8 cellular contexts compared by ENCODE assay signal in the genomic region with DNA sequence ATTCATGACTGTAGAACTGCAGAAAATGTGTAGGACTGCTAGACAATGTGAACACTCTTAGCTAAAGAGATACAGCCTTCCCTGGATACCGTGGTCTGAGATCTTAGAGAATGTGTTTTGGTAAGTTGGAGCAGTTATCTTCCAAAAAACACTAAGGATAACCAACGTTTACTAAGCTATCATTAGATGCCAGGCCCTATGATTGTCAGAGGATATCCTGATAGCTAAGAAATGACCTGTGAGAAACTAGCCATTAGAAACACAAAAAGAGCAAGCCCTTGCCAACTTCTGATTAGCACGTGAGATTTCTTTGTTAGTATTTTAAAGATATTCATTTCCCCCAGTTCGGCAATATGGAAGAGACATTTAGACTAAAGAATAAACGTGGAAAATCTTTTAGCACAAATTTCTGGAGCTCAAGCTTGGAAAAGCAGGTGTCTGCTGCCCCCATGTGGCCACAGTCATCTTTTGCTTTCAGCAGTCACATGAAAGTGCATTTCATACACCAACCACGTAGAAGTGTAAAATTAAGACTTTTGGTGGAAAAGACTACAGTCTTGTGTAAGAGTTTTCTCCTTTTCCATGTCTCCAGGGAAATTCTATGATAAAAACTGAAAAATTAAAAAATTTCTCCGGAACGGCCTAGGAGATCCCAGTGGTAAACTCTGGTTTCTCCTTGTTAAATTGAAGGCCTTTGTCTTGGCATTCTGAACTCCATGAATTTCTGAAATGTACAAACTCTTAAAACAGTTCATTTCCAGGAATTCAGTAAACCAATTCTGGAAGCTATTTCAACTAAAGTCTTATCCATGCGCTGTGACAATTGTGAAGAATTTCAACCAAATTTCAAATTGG.
DNase-seq lines count a peak whose midpoint lies in the region; ATAC-seq and TF ChIP-seq lines count a peak whose summit lies in the region.

No MANE protein-coding gene starts in this region.

- H3K27ac ChIP-seq in neutrophil (no peak overlapping the region), suprapubic skin (no peak overlapping the region)

- WGBS in suprapubic skin, result 22% methylated on average over 9 of the region's 9 CpGs

- no peak for ATAC-seq in GM19463 (IDR thresholded peaks at IDR 0.05; ENCODE audit: unreplicated experiment)

- no peaks in the 10 kb centered on the region for H3K27me3 ChIP-seq in BJ (ENCODE audit: control insufficient read depth, insufficient read depth, low read length)
- no peaks in the 10 kb centered on the region for H3K27me3 ChIP-seq in neutrophil
- no peaks in the 10 kb centered on the region for H3K27me3 ChIP-seq in suprapubic skin

- POLR2A ChIA-PET in BJ (lab: Charles Lee), result no interaction called here

- TF ChIP-seq CTCF in BJ (IDR thresholded peaks at IDR 0.05; ENCODE audit: insufficient read depth, low read depth, low read length) (peak; percentile 66), fibroblast of mammary gland (conservative IDR thresholded peaks at IDR 0.05; ENCODE audit: control insufficient read depth, insufficient read depth, low read depth, low read length) (peak; percentile 89), neutrophil (IDR thresholded peaks at IDR 0.05) (peak; percentile 60), suprapubic skin (IDR thresholded peaks at IDR 0.05) (peak; percentile 49 to 72)

- no peaks in the 10 kb centered on the region for H3K36me3 ChIP-seq in BJ (ENCODE audit: control insufficient read depth, insufficient read depth, low read length)
- no peaks in the 10 kb centered on the region for H3K36me3 ChIP-seq in neutrophil
- H3K36me3 ChIP-seq in suprapubic skin, result no peaks in the 10 kb centered on the region

- CTCF ChIA-PET in BJ (lab: Yijun Ruan, JAX), result interaction anchor here (1.3 to 2.7 kb wide), 7 partner anchors 10 to 1086 kb away, joined by 3 to 9 read pairs (median 5); no protein-coding TSS in a partner anchor

- H3K4me3 ChIP-seq in BJ (ENCODE audit: low read depth, low read length) (no peak overlapping the region), fibroblast of mammary gland (ENCODE audit: control insufficient read depth, low read depth, low read length) (no peak overlapping the region), neutrophil (ENCODE audit: low read depth in 1 of 2, low read length in 1 of 2) (no peak overlapping the region), suprapubic skin (no peak overlapping the region)

- DNase-seq in BJ (ENCODE audit: low read depth), result no peak
- peak; percentile 44 for DNase-seq in H4 (ENCODE audit: low spot score)
- DNase-seq in NOMO-1 treated with dmso at 0.1 percent for 144 hours (lab: John Stamatoyannopoulos, UW; ENCODE audit: unreplicated experiment), result peak; percentile 5
- DNase-seq in activated T-cell treated with anti-CD3 and anti-CD28 coated beads, Interleukin-2, amount 50 U/mL, for 1 hour, result peak; percentile 69
- peak; percentile 81 for DNase-seq in fibroblast of mammary gland (ENCODE audit: low read depth)
- peak; percentile 68 to 79 for DNase-seq in suprapubic skin (ENCODE audit: low spot score in 2 of 2)

- no peaks in the 10 kb centered on the region for H3K4me1 ChIP-seq in neutrophil (ENCODE audit: control insufficient read depth in 1 of 2, insufficient read depth in 1 of 2, low read depth in 1 of 2, low read length in 1 of 2)
- no peaks in the 10 kb centered on the region for H3K4me1 ChIP-seq in suprapubic skin

- no peaks in the 10 kb centered on the region for H3K9me3 ChIP-seq in neutrophil
- no peaks in the 10 kb centered on the region for H3K9me3 ChIP-seq in suprapubic skin

- no peak for TF ChIP-seq EP300 in suprapubic skin (IDR thresholded peaks at IDR 0.05)

- no peak for TF ChIP-seq POLR2A in suprapubic skin (IDR thresholded peaks at IDR 0.05)
